15 cellular contexts compared by ENCODE assay signal in the genomic region with DNA sequence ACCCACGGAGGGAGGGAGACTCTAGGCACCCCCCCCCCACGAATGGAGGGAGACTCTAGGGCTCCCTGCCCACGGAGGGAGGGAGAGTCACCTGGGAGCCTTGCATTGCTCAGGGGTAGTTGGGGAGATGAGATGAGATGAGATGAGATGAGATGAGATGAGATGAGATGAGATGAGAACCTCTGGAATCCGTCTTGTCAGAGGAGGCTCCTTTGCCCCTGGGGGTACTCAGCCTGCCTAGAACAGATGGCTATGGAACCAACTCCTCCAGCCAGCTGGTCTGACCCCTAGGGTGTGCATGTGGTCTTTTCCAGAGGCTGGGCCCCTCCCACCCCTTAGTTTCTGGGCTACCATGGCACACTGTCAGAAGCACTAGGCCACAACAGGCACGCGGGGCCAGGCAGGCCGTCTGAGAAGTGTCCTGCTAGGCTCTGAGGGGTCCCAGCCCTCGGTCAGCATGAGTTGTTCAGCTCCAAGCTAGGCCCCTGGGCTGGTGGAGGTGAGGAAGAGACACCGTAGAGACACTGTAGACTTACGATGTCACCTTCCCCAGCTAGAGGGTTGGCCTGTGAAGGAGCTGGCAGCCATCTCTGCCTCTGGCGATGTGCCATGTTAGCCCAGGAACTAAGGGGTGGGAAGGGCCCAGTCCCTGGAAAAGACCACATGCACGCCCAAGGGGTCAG. TPM values are rescaled to one million over a fixed set of nuclear protein-coding genes. Genes with fewer than 3 reads are reported as not detected.
A peak's percentile ranks its signal among the peaks of the same experiment; 100 is the strongest.
DNase-seq lines count a peak whose midpoint lies in the region.
"Had no signal": no experiment of that assay in that cellular context is flagged by ENCODE, and none has a peak within 500 bp of the region (broad histone marks: within the 10 kb centered on the region; RNA-seq: fewer than 3 reads in every experiment).

No MANE protein-coding gene starts in this region.

- peak overlapping the region; percentile 57 for H4K8ac ChIP-seq in mesenchymal stem cell (ENCODE audit: low read length)

- H4K91ac ChIP-seq in mesenchymal stem cell (ENCODE audit: low read length) = peak overlapping the region; percentile 23

- H3K18ac ChIP-seq in mesenchymal stem cell (ENCODE audit: low read depth in 1 of 2, low read length in 2 of 2) = peak overlapping the region; percentile 23 to 50

- 88% methylated on average over 12 of the region's 12 CpGs for WGBS in mesenchymal stem cell

- H3K9ac ChIP-seq in mesenchymal stem cell (ENCODE audit: low read length) (no peak overlapping the region), subcutaneous abdominal adipose tissue (ENCODE audit: low read length in 5 of 5) (peak overlapping the region; percentile 13 to 37 (median 23))

- H2BK120ac ChIP-seq in mesenchymal stem cell (ENCODE audit: low read depth, low read length) = peak overlapping the region; percentile 23

- peak overlapping the region in 1 of 2 experiments; percentile 30 for H3K4ac ChIP-seq in mesenchymal stem cell (ENCODE audit: low read depth in 1 of 2, low read length in 2 of 2)

- H3K27me3 ChIP-seq in mesenchymal stem cell (ENCODE audit: control insufficient read depth in 1 of 2, insufficient read depth in 1 of 2, low read length in 2 of 2) (no peaks in the 10 kb centered on the region), subcutaneous abdominal adipose tissue (ENCODE audit: control insufficient read depth in 5 of 5, insufficient read depth in 4 of 5, low read length in 5 of 5) (no peaks in the 10 kb centered on the region)

- peaks cover 0 to 4% of the 10 kb centered on the region in 2 experiments for H3K36me3 ChIP-seq in mesenchymal stem cell (ENCODE audit: control insufficient read depth in 1 of 2, insufficient read depth in 2 of 2, low read depth in 1 of 2, low read length in 2 of 2)
- peaks cover 0 to 19% (median 15%) of the 10 kb centered on the region in 5 donors for H3K36me3 ChIP-seq in subcutaneous abdominal adipose tissue (ENCODE audit: control insufficient read depth in 5 of 5, insufficient read depth in 5 of 5, low read length in 5 of 5)

- peak overlapping the region in 1 of 2 experiments; percentile 74 for H3K14ac ChIP-seq in mesenchymal stem cell (ENCODE audit: low read length in 2 of 2)

- H3K27ac ChIP-seq in angular gyrus (ENCODE audit: low read depth, low read length) = peak overlapping the region; percentile 26
- H3K27ac ChIP-seq in mesenchymal stem cell (ENCODE audit: low read length, poor library complexity, severe bottlenecking) = no peak overlapping the region
- H3K27ac ChIP-seq in subcutaneous abdominal adipose tissue (ENCODE audit: low read depth, low read length) = peak overlapping the region; percentile 89
- H3K27ac ChIP-seq: HL-60 had no signal

- no peak overlapping the region for H3K4me2 ChIP-seq in mesenchymal stem cell (ENCODE audit: low read length, poor library complexity, severe bottlenecking)

- peak overlapping the region in 1 of 2 experiments; percentile 38 for H3K23ac ChIP-seq in mesenchymal stem cell (ENCODE audit: low read length in 2 of 2)

- peak overlapping the region; percentile 70 to 88 for H2BK12ac ChIP-seq in mesenchymal stem cell (ENCODE audit: low read length in 2 of 2)

- peak overlapping the region; percentile 57 for H2BK15ac ChIP-seq in mesenchymal stem cell (ENCODE audit: low read depth, poor library complexity, severe bottlenecking)

- no peak overlapping the region for H2BK5ac ChIP-seq in mesenchymal stem cell (ENCODE audit: low read depth, low read length, poor library complexity, severe bottlenecking)

- H3K4me1 ChIP-seq in mesenchymal stem cell (ENCODE audit: control insufficient read depth, insufficient read depth, low read depth, low read length) (peaks cover 11% of the 10 kb centered on the region), subcutaneous abdominal adipose tissue (ENCODE audit: control insufficient read depth in 5 of 5, insufficient read depth in 5 of 5, low read length in 5 of 5) (peaks cover 42 to 94% (median 90%) of the 10 kb centered on the region in 5 donors)

- no peak overlapping the region for H2AFZ ChIP-seq in mesenchymal stem cell (ENCODE audit: low read depth, low read length)

- H2AK5ac ChIP-seq in mesenchymal stem cell (ENCODE audit: low read length, severe bottlenecking) = no peak overlapping the region

- DNase-seq in DMS 273 (lab: John Stamatoyannopoulos, UW; ENCODE audit: unreplicated experiment) (peak; percentile 79), mesenchymal stem cell (no peak), DMS79 (lab: John Stamatoyannopoulos, UW) (no peak)
- no peak for DNase-seq in stimulated activated naive CD4-positive, alpha-beta T cell treated with Interleukin-2 at 50 U/mL for 16 hours (lab: John Stamatoyannopoulos, UW)
- DNase-seq in activated T-cell treated with anti-CD3 and anti-CD28 coated beads, Interleukin-2, amount 50 U/mL, for 48 hours = no peak
- DNase-seq in stimulated activated CD8-positive, alpha-beta memory T cell treated with anti-CD3 and anti-CD28 coated beads, Interleukin-4, amount 100 ng/mL, for 48 hours = no peak
- DNase-seq: activated naive CD4-positive, alpha-beta T cell treated with anti-CD3 and anti-CD28 coated beads, Interleukin-2, amount 50 U/mL, for 16 hours; AML-193; DMS79 treated with DMSO at 0.1 percent for 48 hours; H7; NCI-H1436; NCI-H510A treated with DMSO at 0.1 percent for 48 hours had no signal

- H3K79me1 ChIP-seq in mesenchymal stem cell (replicated peaks; ENCODE audit: low read length, poor library complexity, severe bottlenecking) = peaks cover 12% of the 10 kb centered on the region

- H3K9me3 ChIP-seq in mesenchymal stem cell (ENCODE audit: control insufficient read depth, low read length) = no peaks in the 10 kb centered on the region
- H3K9me3 ChIP-seq in subcutaneous abdominal adipose tissue (ENCODE audit: control insufficient read depth in 5 of 5, low read length in 5 of 5) = no peaks in the 10 kb centered on the region

- H3K4me3 ChIP-seq in mesenchymal stem cell (ENCODE audit: insufficient read depth in 1 of 2, low read depth in 1 of 2, low read length in 2 of 2) (no peak overlapping the region), subcutaneous abdominal adipose tissue (ENCODE audit: low read depth in 1 of 5, low read length in 5 of 5) (peak overlapping the region in 1 of 5 donors; percentile 3)

RNA-seq across cellular contexts. Expression of a gene that starts 8.8 kb away (rescaled TPM):
- 19.6 TPM for polyA plus RNA-seq in mesenchymal stem cell (2013, experiment 1 of 2)
- polyA plus RNA-seq in mesenchymal stem cell (2013, experiment 2 of 2) = 19.5 TPM

RNA-seq across cellular contexts. Expression of a gene that starts 43.3 kb away (rescaled TPM):
- not detected for polyA plus RNA-seq in mesenchymal stem cell (2013, experiment 1 of 2)
- 0.01 TPM for polyA plus RNA-seq in mesenchymal stem cell (2013, experiment 2 of 2)
